ENCODE assay signal across 8 cellular contexts in genomic region chr9:128657344-128657704, GRCh38. TPM values are rescaled to one million over a fixed set of nuclear protein-coding genes. Genes with fewer than 3 reads are reported as not detected.
A peak's percentile ranks its signal among the peaks of the same experiment; 100 is the strongest.
DNase-seq lines count a peak whose midpoint lies in the region; ATAC-seq, FAIRE-seq and TF ChIP-seq lines count a peak whose summit lies in the region.

No MANE protein-coding gene starts in this region.

- H3K36me3 Mint-ChIP-seq in activated T-cell treated with anti-CD3 and anti-CD28 coated beads, Interleukin-2, amount 50 U/mL, for 4 hours (ENCODE audit: insufficient read depth) = no peaks in the 10 kb centered on the region

- H3K27me3 Mint-ChIP-seq in activated T-cell treated with anti-CD3 and anti-CD28 coated beads, Interleukin-2, amount 50 U/mL, for 4 hours (ENCODE audit: low read depth) = no peaks in the 10 kb centered on the region

- H3K79me2 ChIP-seq in mesendoderm (ENCODE audit: control insufficient read depth, insufficient read depth, low read length) = no peaks in the 10 kb centered on the region

- H3K4me1 Mint-ChIP-seq in activated T-cell treated with anti-CD3 and anti-CD28 coated beads, Interleukin-2, amount 50 U/mL, for 4 hours (ENCODE audit: low read depth) = peaks cover 6% of the 10 kb centered on the region

- peak overlapping the region; percentile 89 for H3K4me3 Mint-ChIP-seq in activated T-cell treated with anti-CD3 and anti-CD28 coated beads, Interleukin-2, amount 50 U/mL, for 4 hours

- no peak overlapping the region for H3K23ac ChIP-seq in mesendoderm (ENCODE audit: low read length)

- no peak overlapping the region for H2AK5ac ChIP-seq in mesendoderm (ENCODE audit: low read length)

- no peak overlapping the region for H3K18ac ChIP-seq in mesendoderm (ENCODE audit: low read length)

- H2BK5ac ChIP-seq in mesendoderm (ENCODE audit: low read length) = no peak overlapping the region

- H3K9me3 ChIP-seq in adrenal gland (replicated peaks in 1 of 3) = no peaks in the 10 kb centered on the region
- no peaks in the 10 kb centered on the region for H3K9me3 ChIP-seq in thyroid gland

- peak overlapping the region; percentile 57 for H4K8ac ChIP-seq in mesendoderm (ENCODE audit: low read depth, low read length)

- H4K5ac ChIP-seq in mesendoderm (ENCODE audit: low read length) = no peak overlapping the region

- no peaks in the 10 kb centered on the region for H3K9me3 Mint-ChIP-seq in activated T-cell treated with anti-CD3 and anti-CD28 coated beads, Interleukin-2, amount 50 U/mL, for 4 hours

- no peak for ATAC-seq in activated T-cell treated with anti-CD3 and anti-CD28 coated beads, Interleukin-2, amount 50 U/mL, for 4 hours

- DNase-seq in activated T-cell treated with anti-CD3 and anti-CD28 coated beads, Interleukin-2, amount 50 U/mL, for 4 hours = no peak
- DNase-seq in activated T-cell treated with anti-CD3 and anti-CD28 coated beads, Interleukin-2, amount 50 U/mL, for 1 hour = no peak
- DNase-seq in adrenal gland = no peak
- DNase-seq in mesendoderm = no peak
- no peak for DNase-seq in thyroid gland
- no peak for DNase-seq in stimulated activated CD4-positive, alpha-beta T cell treated with anti-CD3 and anti-CD28 coated beads, Interleukin-2, amount 100 ng/mL, for 48 hours
- no peak for DNase-seq in GM12892 (ENCODE audit: insufficient read length)
- no peak for DNase-seq in NCI-H1105 treated with DMSO at 0.1 percent for 48 hours (lab: John Stamatoyannopoulos, UW)

- peaks cover 2% of the 10 kb centered on the region for H3K79me1 ChIP-seq in mesendoderm (ENCODE audit: low read length)

- H3K4me3 ChIP-seq in adrenal gland (peak overlapping the region in 1 of 4 donors; percentile 92), mesendoderm (ENCODE audit: low read length) (no peak overlapping the region), thyroid gland (replicated peaks in 1 of 3) (no peak overlapping the region)

- intact Hi-C loops in adrenal gland (cut with DNase I) = no loop called here
- intact Hi-C loops in thyroid gland (cut with DNase I) = no loop called here

- 92 to 96% (median 95%) methylated on average over 13 of the region's 13 CpGs for WGBS in adrenal gland, 4 donors
- WGBS in mesendoderm (ENCODE audit: extremely low coverage, insufficient coverage, low lambda C conversion rate) = no CpG with 5 or more reads among the region's 13 CpGs
- WGBS in thyroid gland, 2 donors = 95 to 96% methylated on average over 13 of the region's 13 CpGs

- peak overlapping the region; percentile 87 for H3K9ac ChIP-seq in mesendoderm (ENCODE audit: low read length)

- H3K27ac ChIP-seq in adrenal gland = peak overlapping the region; percentile 73 to 99 (median 99)
- no peak overlapping the region for H3K27ac ChIP-seq in mesendoderm (ENCODE audit: low read depth, low read length)
- peak overlapping the region; percentile 98 to 99 (median 99) for H3K27ac ChIP-seq in thyroid gland

- TF ChIP-seq POLR2A in adrenal gland (IDR thresholded peaks at IDR 0.05) (no peak), thyroid gland (IDR thresholded peaks at IDR 0.05) (no peak), GM12892 (IDR thresholded peaks at IDR 0.05; ENCODE audit: low read depth, low read length) (no peak)

- peak overlapping the region; percentile 99 for H3K56ac ChIP-seq in mesendoderm (ENCODE audit: low read length)

- H3K4ac ChIP-seq in mesendoderm (ENCODE audit: low read depth, low read length) = no peak overlapping the region

- H3K27me3 ChIP-seq in adrenal gland (no peaks in the 10 kb centered on the region), mesendoderm (ENCODE audit: insufficient read depth, low read length, poor library complexity) (no peaks in the 10 kb centered on the region), thyroid gland (no peaks in the 10 kb centered on the region)

- TF ChIP-seq CTCF in adrenal gland (IDR thresholded peaks at IDR 0.05) (no peak), thyroid gland (IDR thresholded peaks at IDR 0.05) (no peak)

- no peaks in the 10 kb centered on the region for H3K36me3 ChIP-seq in adrenal gland (replicated peaks in 1 of 2)
- no peaks in the 10 kb centered on the region for H3K36me3 ChIP-seq in mesendoderm (ENCODE audit: control insufficient read depth, insufficient read depth, low read length)
- H3K36me3 ChIP-seq in thyroid gland = no peaks in the 10 kb centered on the region

- peak overlapping the region; percentile 62 for H2BK120ac ChIP-seq in mesendoderm (ENCODE audit: low read depth, low read length)

- peaks cover 6 to 18% of the 10 kb centered on the region in 2 donors for H3K4me1 ChIP-seq in adrenal gland (replicated peaks in 1 of 2)
- no peaks in the 10 kb centered on the region for H3K4me1 ChIP-seq in mesendoderm (ENCODE audit: control insufficient read depth, low read depth, low read length)
- peaks cover 4 to 11% of the 10 kb centered on the region in 2 donors for H3K4me1 ChIP-seq in thyroid gland

- no peak overlapping the region for H2BK15ac ChIP-seq in mesendoderm (replicated peaks; ENCODE audit: low read depth)

- no peak for FAIRE-seq in GM12892 (lab: Jason Lieb, UNC)

- H3K4me2 ChIP-seq in mesendoderm (ENCODE audit: low read length) = no peak overlapping the region

RNA-seq across cellular contexts. Expression of gene DYNC2I2, which starts 0.7 kb away (rescaled TPM):
- 10 to 100 TPM; 27.4 to 37.4 (median 32.0) TPM for total RNA-seq in activated T-cell treated with anti-CD3 and anti-CD28 coated beads, Interleukin-2, amount 50 U/mL, for 4 hours
- total RNA-seq in adrenal gland (100 to 1,000 TPM in 2 of 8 donors, 10 to 100 TPM in 6; 23.1 to 192 (median 83.2) TPM), thyroid gland (100 to 1,000 TPM in 2 of 4 donors, 10 to 100 TPM in 2; 86.1 to 179 (median 132) TPM)
- polyA plus RNA-seq in adrenal gland = 100 to 1,000 TPM in 1 of 3 donors, 10 to 100 TPM in 1, 1 to 10 TPM in 1; 7.5 to 119 (median 91.6) TPM
- 21.0 TPM for polyA plus RNA-seq in mesendoderm (2013, experiment 1 of 2)
- polyA plus RNA-seq in mesendoderm (2013, experiment 2 of 2) = 21.1 TPM
- polyA plus RNA-seq in GM12892 (2012; ENCODE audit: missing spikeins) = 19.2 TPM

RNA-seq across cellular contexts. Expression of gene SET, which starts 31.7 kb away (rescaled TPM):
- total RNA-seq in activated T-cell treated with anti-CD3 and anti-CD28 coated beads, Interleukin-2, amount 50 U/mL, for 4 hours = 100 to 1,000 TPM; 761 to 865 (median 792) TPM
- total RNA-seq in adrenal gland = 100 to 1,000 TPM; 122 to 285 (median 184) TPM
- polyA plus RNA-seq in adrenal gland = 100 to 1,000 TPM in 2 of 3 donors, 10 to 100 TPM in 1; 62.1 to 352 (median 105) TPM
- polyA plus RNA-seq in mesendoderm (2013, experiment 1 of 2) = 1,074 TPM
- polyA plus RNA-seq in mesendoderm (2013, experiment 2 of 2) = 1,092 TPM
- 100 to 1,000 TPM; 173 to 217 (median 202) TPM for total RNA-seq in thyroid gland
- polyA plus RNA-seq in GM12892 (2012; ENCODE audit: missing spikeins) = 546 TPM

RNA-seq across cellular contexts. Expression of gene PKN3, which starts 45.0 kb away (rescaled TPM):
- total RNA-seq in activated T-cell treated with anti-CD3 and anti-CD28 coated beads, Interleukin-2, amount 50 U/mL, for 4 hours = 10 to 100 TPM in 1 of 3 donors, 1 to 10 TPM in 2; 5.5 to 10.1 (median 8.1) TPM
- 1 to 10 TPM; 1.6 to 6.3 (median 4.1) TPM for total RNA-seq in adrenal gland
- polyA plus RNA-seq in adrenal gland = 1 to 10 TPM in 2 of 3 donors, under 1 TPM in 1; 0.90 to 8.6 (median 8.1) TPM
- polyA plus RNA-seq in mesendoderm (2013, experiment 1 of 2) = 5.9 TPM
- 5.8 TPM for polyA plus RNA-seq in mesendoderm (2013, experiment 2 of 2)
- total RNA-seq in thyroid gland = 1 to 10 TPM; 4.4 to 7.6 (median 6.4) TPM
- polyA plus RNA-seq in GM12892 (2012; ENCODE audit: missing spikeins) = 4.9 TPM
